Comparison of ENCODE assay signal across 23 cellular contexts in the genomic region with DNA sequence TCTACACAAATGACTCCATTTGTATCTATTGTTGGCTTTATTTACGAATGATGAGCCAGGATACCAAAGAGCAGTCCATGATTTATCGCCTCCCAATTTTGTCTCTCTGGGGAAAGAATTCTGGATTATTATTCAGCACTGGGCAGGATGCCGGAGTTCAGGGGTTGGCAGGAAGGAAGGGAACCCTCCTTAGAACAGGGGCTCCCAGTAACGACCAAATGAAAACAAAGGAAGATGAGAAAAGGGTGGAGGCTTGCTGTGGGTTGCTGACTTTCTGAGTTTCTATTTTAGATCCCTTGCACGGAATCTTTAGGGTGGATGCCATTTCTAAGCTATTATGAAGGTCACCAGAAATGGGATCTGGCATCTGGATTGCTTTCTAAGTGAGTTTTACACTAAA.
A peak's percentile ranks its signal among the peaks of the same experiment; 100 is the strongest.
DNase-seq lines count a peak whose midpoint lies in the region; ATAC-seq, FAIRE-seq and TF ChIP-seq lines count a peak whose summit lies in the region.
"Had no signal": no experiment of that assay in that cellular context is flagged by ENCODE, and none has a peak within 500 bp of the region (broad histone marks: within the 10 kb centered on the region; RNA-seq: fewer than 3 reads in every experiment).

No MANE protein-coding gene starts in this region.

- H3K27ac ChIP-seq in astrocyte (ENCODE audit: low read depth, low read length) (no peak overlapping the region), osteoblast (ENCODE audit: low read depth, low read length) (peak overlapping the region; percentile 53), RWPE1 (no peak overlapping the region)
- H3K27ac ChIP-seq in CD4-positive, alpha-beta T cell (ENCODE audit: low read depth, low read length) = no peak overlapping the region
- H3K27ac ChIP-seq: KMS-11, psoas muscle had no signal

- H3K4me3 ChIP-seq in astrocyte (ENCODE audit: insufficient read depth, low read depth, low read length) (no peak overlapping the region), fibroblast of the aortic adventitia (ENCODE audit: low read depth, low read length) (peak overlapping the region; percentile 18), osteoblast (ENCODE audit: insufficient read depth, low read length) (peak overlapping the region; percentile 20)
- H3K4me3 ChIP-seq: psoas muscle had no signal

- peak; percentile 4 for DNase-seq in AG08395 (ENCODE audit: low spot score)
- DNase-seq in astrocyte (ENCODE audit: low read depth) = no peak
- peak; percentile 94 for DNase-seq in fibroblast of the aortic adventitia (ENCODE audit: low read depth)
- DNase-seq in osteoblast (ENCODE audit: insufficient read length, low spot score, missing footprints) = peak; percentile 65
- no peak for DNase-seq in RWPE1 (ENCODE audit: low spot score)
- no peak for DNase-seq in NCI-H2081 (lab: John Stamatoyannopoulos, UW)
- DNase-seq in activated T-helper 2 cell treated with anti-CD3 and anti-CD28 coated beads, Interferon-gamma antibody, Interleukin-2, Interleukin-4, amounts not matched to agents 10 μg/mL and 5 μg/mL and 100 μg/mL, durations not matched to agents 14 hours and 24 hours and 36 hours (ENCODE audit: low spot score) = no peak
- no peak for DNase-seq in CD4-positive, alpha-beta T cell
- DNase-seq: ACHN; CD4-positive, CD25-positive, alpha-beta regulatory T cell; cortex of kidney; GF-D8; kidney glomerular epithelial cell; NCI-H187; NCI-H2227 treated with DMSO at 0.1 percent for 48 hours; NCI-H774; stimulated activated CD4-positive, alpha-beta T cell treated with anti-CD3 and anti-CD28 coated beads, Interleukin-12 subunit alpha, Interleukin-12 subunit beta, amount 100 ng/mL, for 4 hours; stimulated activated CD8-positive, alpha-beta memory T cell treated with anti-CD3 and anti-CD28 coated beads, Interleukin-4, amount 100 ng/mL, for 48 hours; T-helper 1 cell had no signal

- H3K36me3 ChIP-seq in astrocyte (ENCODE audit: insufficient read depth, low read length) (no peaks in the 10 kb centered on the region), osteoblast (ENCODE audit: insufficient read depth, low read length) (no peaks in the 10 kb centered on the region)

- H3K27ac Mint-ChIP-seq in astrocyte (ENCODE audit: unreplicated experiment) = no peak overlapping the region
- no peak overlapping the region for H3K27ac Mint-ChIP-seq in activated T-helper 2 cell treated with anti-CD3 and anti-CD28 coated beads, Interferon-gamma antibody, Interleukin-2, Interleukin-4, amounts not matched to agents 10 μg/mL and 5 μg/mL and 100 μg/mL, durations not matched to agents 14 hours and 24 hours and 36 hours
- no peak overlapping the region for H3K27ac Mint-ChIP-seq in CD4-positive, alpha-beta T cell
- H3K27ac Mint-ChIP-seq: activated naive CD4-positive, alpha-beta T cell treated with anti-CD3 and anti-CD28 coated beads, Interleukin-2, amount 50 U/mL, for 72 hours; CD4-positive, CD25-positive, alpha-beta regulatory T cell had no signal

- POLR2A ChIA-PET in RWPE1 (lab: Yijun Ruan, JAX; ENCODE audit: low non-redundant PET) = no interaction called here
- POLR2A ChIA-PET in CD4-positive, alpha-beta T cell (lab: Charles Lee) = no interaction called here

- CTCF ChIA-PET in RWPE1 (lab: Yijun Ruan, JAX) = no interaction called here
- CTCF ChIA-PET in CD4-positive, alpha-beta T cell (lab: Charles Lee) = no interaction called here

- intact Hi-C loops in activated T-helper 2 cell treated with anti-CD3 and anti-CD28 coated beads, Interferon-gamma antibody, Interleukin-2, Interleukin-4, amounts not matched to agents 10 μg/mL and 5 μg/mL and 100 μg/mL, durations not matched to agents 14 hours and 24 hours and 36 hours (cut with micrococcal nuclease) = no loop called here
- intact Hi-C loops in CD4-positive, alpha-beta T cell (cut with DNase I, micrococcal nuclease) = no loop called here

- no peak overlapping the region for H3K9ac ChIP-seq in astrocyte (ENCODE audit: low read length)
- H3K9ac ChIP-seq: KMS-11 had no signal

- H3K4me1 Mint-ChIP-seq in astrocyte (ENCODE audit: low read depth, unreplicated experiment) = peaks cover 5% of the 10 kb centered on the region
- no peaks in the 10 kb centered on the region for H3K4me1 Mint-ChIP-seq in activated T-helper 2 cell treated with anti-CD3 and anti-CD28 coated beads, Interferon-gamma antibody, Interleukin-2, Interleukin-4, amounts not matched to agents 10 μg/mL and 5 μg/mL and 100 μg/mL, durations not matched to agents 14 hours and 24 hours and 36 hours (ENCODE audit: low read depth)
- H3K4me1 Mint-ChIP-seq in CD4-positive, alpha-beta T cell (ENCODE audit: low read depth) = no peaks in the 10 kb centered on the region
- H3K4me1 Mint-ChIP-seq: CD4-positive, CD25-positive, alpha-beta regulatory T cell had no signal

- no peak for TF ChIP-seq CTCF in astrocyte (IDR thresholded peaks at IDR 0.05; ENCODE audit: insufficient read depth, low read depth, low read length)
- TF ChIP-seq CTCF in fibroblast of the aortic adventitia (IDR thresholded peaks at IDR 0.05; ENCODE audit: insufficient read depth, low read length) = no peak
- no peak for TF ChIP-seq CTCF in osteoblast (IDR thresholded peaks at IDR 0.05; ENCODE audit: extremely low read depth, low read depth, low read length)
- no peak for TF ChIP-seq CTCF in RWPE1 (conservative IDR thresholded peaks at IDR 0.05; ENCODE audit: low read depth)
- no peak for TF ChIP-seq CTCF in CD4-positive, alpha-beta T cell (IDR thresholded peaks at IDR 0.05)

- no peak for ATAC-seq in CD4-positive, alpha-beta T cell (ENCODE audit: poor library complexity)
- ATAC-seq: activated naive CD4-positive, alpha-beta T cell treated with anti-CD3 and anti-CD28 coated beads, Interleukin-2, amount 50 U/mL, for 72 hours; psoas muscle had no signal

- no peaks in the 10 kb centered on the region for H4K20me1 ChIP-seq in astrocyte (ENCODE audit: insufficient read depth, low read length)
- no peaks in the 10 kb centered on the region for H4K20me1 ChIP-seq in osteoblast (ENCODE audit: insufficient read depth, low read length)

- peaks cover 1% of the 10 kb centered on the region for H3K27me3 Mint-ChIP-seq in astrocyte (ENCODE audit: low read depth, unreplicated experiment)
- H3K27me3 Mint-ChIP-seq in activated T-helper 2 cell treated with anti-CD3 and anti-CD28 coated beads, Interferon-gamma antibody, Interleukin-2, Interleukin-4, amounts not matched to agents 10 μg/mL and 5 μg/mL and 100 μg/mL, durations not matched to agents 14 hours and 24 hours and 36 hours (ENCODE audit: low read depth) = no peaks in the 10 kb centered on the region
- H3K27me3 Mint-ChIP-seq in CD4-positive, alpha-beta T cell = no peaks in the 10 kb centered on the region
- H3K27me3 Mint-ChIP-seq: CD4-positive, CD25-positive, alpha-beta regulatory T cell had no signal

- no peak overlapping the region for H3K4me3 Mint-ChIP-seq in astrocyte (ENCODE audit: unreplicated experiment)
- H3K4me3 Mint-ChIP-seq in activated T-helper 2 cell treated with anti-CD3 and anti-CD28 coated beads, Interferon-gamma antibody, Interleukin-2, Interleukin-4, amounts not matched to agents 10 μg/mL and 5 μg/mL and 100 μg/mL, durations not matched to agents 14 hours and 24 hours and 36 hours (ENCODE audit: low read depth) = no peak overlapping the region
- H3K4me3 Mint-ChIP-seq in CD4-positive, alpha-beta T cell = no peak overlapping the region
- H3K4me3 Mint-ChIP-seq: CD4-positive, CD25-positive, alpha-beta regulatory T cell had no signal

- H3K9me3 ChIP-seq in astrocyte (ENCODE audit: insufficient read depth, low read depth, low read length) (no peaks in the 10 kb centered on the region), osteoblast (ENCODE audit: low read depth, low read length) (no peaks in the 10 kb centered on the region)
- no peaks in the 10 kb centered on the region for H3K9me3 ChIP-seq in CD4-positive, alpha-beta T cell (ENCODE audit: control insufficient read depth, low read length)
- H3K9me3 ChIP-seq: psoas muscle had no signal

- H3K27me3 ChIP-seq in astrocyte (ENCODE audit: insufficient read depth, low read length) = no peaks in the 10 kb centered on the region
- H3K27me3 ChIP-seq in osteoblast (ENCODE audit: insufficient read depth, low read length) = no peaks in the 10 kb centered on the region
- no peaks in the 10 kb centered on the region for H3K27me3 ChIP-seq in CD4-positive, alpha-beta T cell (ENCODE audit: control insufficient read depth, insufficient read depth, low read length)

- no peak for FAIRE-seq in astrocyte (lab: Jason Lieb, UNC)
- FAIRE-seq: urothelium cell line had no signal

- H2AFZ ChIP-seq in astrocyte (ENCODE audit: low read depth, low read length) (peak overlapping the region; percentile 21), osteoblast (ENCODE audit: low read length) (peak overlapping the region; percentile 46)

- H3K4me1 ChIP-seq in astrocyte (ENCODE audit: insufficient read depth, low read length) (no peaks in the 10 kb centered on the region), osteoblast (ENCODE audit: insufficient read depth, low read length) (peaks cover 14% of the 10 kb centered on the region)
- H3K4me1 ChIP-seq: psoas muscle had no signal

- no peaks in the 10 kb centered on the region for H3K36me3 Mint-ChIP-seq in astrocyte (ENCODE audit: low read depth, unreplicated experiment)
- no peaks in the 10 kb centered on the region for H3K36me3 Mint-ChIP-seq in activated T-helper 2 cell treated with anti-CD3 and anti-CD28 coated beads, Interferon-gamma antibody, Interleukin-2, Interleukin-4, amounts not matched to agents 10 μg/mL and 5 μg/mL and 100 μg/mL, durations not matched to agents 14 hours and 24 hours and 36 hours (ENCODE audit: low read depth)
- no peaks in the 10 kb centered on the region for H3K36me3 Mint-ChIP-seq in CD4-positive, alpha-beta T cell (ENCODE audit: low read depth)
- H3K36me3 Mint-ChIP-seq: activated naive CD4-positive, alpha-beta T cell treated with anti-CD3 and anti-CD28 coated beads, Interleukin-2, amount 50 U/mL, for 72 hours; CD4-positive, CD25-positive, alpha-beta regulatory T cell had no signal

- H3K4me2 ChIP-seq in astrocyte (ENCODE audit: low read length) = peak overlapping the region; percentile 37
- peak overlapping the region; percentile 52 for H3K4me2 ChIP-seq in osteoblast (ENCODE audit: insufficient read depth, low read length)
- H3K4me2 ChIP-seq: KMS-11 had no signal

- H3K9me3 Mint-ChIP-seq in astrocyte (ENCODE audit: unreplicated experiment) = peaks cover 9% of the 10 kb centered on the region
- H3K9me3 Mint-ChIP-seq in activated T-helper 2 cell treated with anti-CD3 and anti-CD28 coated beads, Interferon-gamma antibody, Interleukin-2, Interleukin-4, amounts not matched to agents 10 μg/mL and 5 μg/mL and 100 μg/mL, durations not matched to agents 14 hours and 24 hours and 36 hours = no peaks in the 10 kb centered on the region
- H3K9me3 Mint-ChIP-seq in CD4-positive, alpha-beta T cell = peaks cover 2% of the 10 kb centered on the region

- no peaks in the 10 kb centered on the region for H3K79me2 ChIP-seq in astrocyte (ENCODE audit: insufficient read depth, low read length)
- no peaks in the 10 kb centered on the region for H3K79me2 ChIP-seq in osteoblast (ENCODE audit: insufficient read depth, low read length)

Comparison
In these comparisons a context has a peak if more than half of its experiments do, and no peak if none do; other contexts are left out.
1. DNase-seq: peak in AG08395 (single experiment), fibroblast of the aortic adventitia (single experiment) and osteoblast (single experiment); none in astrocyte (single experiment), RWPE1 (single experiment), NCI-H2081 (0 of 2), activated T-helper 2 cell treated with anti-CD3 and anti-CD28 coated beads, Interferon-gamma antibody, Interleukin-2, Interleukin-4, amounts not matched to agents 10 μg/mL and 5 μg/mL and 100 μg/mL, durations not matched to agents 14 hours and 24 hours and 36 hours (single experiment) and CD4-positive, alpha-beta T cell (0 of 10).